ENCODE assay signal across 2 cellular contexts in genomic region chr12:34342048-34342447, GRCh38.
A peak's percentile ranks its signal among the peaks of the same experiment; 100 is the strongest.
TF ChIP-seq lines count a peak whose summit lies in the region.

No MANE protein-coding gene starts in this region.

TF ChIP-seq in SK-N-SH treated with all-trans-retinoic acid at 6 μM for 48 hours, 23 proteins besides CTCF, POLR2A, EP300 and RAD21 (continued from another document):
- TF ChIP-seq, protein P1, sequence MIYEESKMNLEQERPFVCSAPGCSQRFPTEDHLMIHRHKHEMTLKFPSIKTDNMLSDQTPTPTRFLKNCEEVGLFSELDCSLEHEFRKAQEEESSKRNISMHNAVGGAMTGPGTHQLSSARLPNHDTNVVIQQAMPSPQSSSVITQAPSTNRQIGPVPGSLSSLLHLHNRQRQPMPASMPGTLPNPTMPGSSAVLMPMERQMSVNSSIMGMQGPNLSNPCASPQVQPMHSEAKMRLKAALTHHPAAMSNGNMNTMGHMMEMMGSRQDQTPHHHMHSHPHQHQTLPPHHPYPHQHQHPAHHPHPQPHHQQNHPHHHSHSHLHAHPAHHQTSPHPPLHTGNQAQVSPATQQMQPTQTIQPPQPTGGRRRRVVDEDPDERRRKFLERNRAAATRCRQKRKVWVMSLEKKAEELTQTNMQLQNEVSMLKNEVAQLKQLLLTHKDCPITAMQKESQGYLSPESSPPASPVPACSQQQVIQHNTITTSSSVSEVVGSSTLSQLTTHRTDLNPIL (CRISPR knock-in tag; IDR thresholded peaks at IDR 0.05; ENCODE audit: low read depth): no peak
- TF ChIP-seq ZC3H10 (CRISPR knock-in tag; IDR thresholded peaks at IDR 0.05) (no peak), ZNF8 (CRISPR knock-in tag; IDR thresholded peaks at IDR 0.05) (no peak), RARB (CRISPR knock-in tag; IDR thresholded peaks at IDR 0.05) (no peak), ZNF565 (CRISPR knock-in tag; conservative IDR thresholded peaks at IDR 0.05; ENCODE audit: low read depth) (no peak), ESRRG (CRISPR knock-in tag; IDR thresholded peaks at IDR 0.05) (no peak), SNAI2 (CRISPR knock-in tag; IDR thresholded peaks at IDR 0.05) (no peak)
- TF ChIP-seq, protein P2, sequence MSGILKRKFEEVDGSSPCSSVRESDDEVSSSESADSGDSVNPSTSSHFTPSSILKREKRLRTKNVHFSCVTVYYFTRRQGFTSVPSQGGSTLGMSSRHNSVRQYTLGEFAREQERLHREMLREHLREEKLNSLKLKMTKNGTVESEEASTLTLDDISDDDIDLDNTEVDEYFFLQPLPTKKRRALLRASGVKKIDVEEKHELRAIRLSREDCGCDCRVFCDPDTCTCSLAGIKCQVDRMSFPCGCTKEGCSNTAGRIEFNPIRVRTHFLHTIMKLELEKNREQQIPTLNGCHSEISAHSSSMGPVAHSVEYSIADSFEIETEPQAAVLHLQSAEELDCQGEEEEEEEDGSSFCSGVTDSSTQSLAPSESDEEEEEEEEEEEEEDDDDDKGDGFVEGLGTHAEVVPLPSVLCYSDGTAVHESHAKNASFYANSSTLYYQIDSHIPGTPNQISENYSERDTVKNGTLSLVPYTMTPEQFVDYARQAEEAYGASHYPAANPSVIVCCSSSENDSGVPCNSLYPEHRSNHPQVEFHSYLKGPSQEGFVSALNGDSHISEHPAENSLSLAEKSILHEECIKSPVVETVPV (CRISPR knock-in tag; IDR thresholded peaks at IDR 0.05): no peak
TF ChIP-seq in SK-N-SH treated with all-trans-retinoic acid at 6 μM for 48 hours: peak in this region for 0.

TF ChIP-seq in K562, 482 proteins besides CTCF, POLR2A, EP300 and RAD21 (continued from another document):
- TF ChIP-seq ZMIZ1 (IDR thresholded peaks at IDR 0.05; ENCODE audit: low read depth in 2 of 2, low read length in 2 of 2) (no peak), ZBTB7A (IDR thresholded peaks at IDR 0.05; ENCODE audit: borderline replicate concordance, control insufficient read depth, low read depth, low read length) (peak; percentile 36; the same call in 1 of the 2 replicates), PRPF4 (IDR thresholded peaks at IDR 0.05; ENCODE audit: insufficient read depth, low read depth, low read length, poor library complexity, severe bottlenecking) (no peak), RBM25 (IDR thresholded peaks at IDR 0.05; ENCODE audit: low read depth, low read length, severe bottlenecking) (no peak), TRIM24 (IDR thresholded peaks at IDR 0.05) (no peak), TAF15 (IDR thresholded peaks at IDR 0.05; ENCODE audit: low read depth, low read length) (no peak), PHB2 (IDR thresholded peaks at IDR 0.05; ENCODE audit: low read depth) (no peak), NRF1 (conservative IDR thresholded peaks at IDR 0.05 in 1 of 2, IDR thresholded peaks at IDR 0.05 in 1 of 2) (peak; percentile 82 to 85), BDP1 (IDR thresholded peaks at IDR 0.05; ENCODE audit: insufficient read depth, insufficient read length) (no peak)
- TF ChIP-seq, protein P3, sequence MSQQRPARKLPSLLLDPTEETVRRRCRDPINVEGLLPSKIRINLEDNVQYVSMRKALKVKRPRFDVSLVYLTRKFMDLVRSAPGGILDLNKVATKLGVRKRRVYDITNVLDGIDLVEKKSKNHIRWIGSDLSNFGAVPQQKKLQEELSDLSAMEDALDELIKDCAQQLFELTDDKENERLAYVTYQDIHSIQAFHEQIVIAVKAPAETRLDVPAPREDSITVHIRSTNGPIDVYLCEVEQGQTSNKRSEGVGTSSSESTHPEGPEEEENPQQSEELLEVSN (IDR thresholded peaks at IDR 0.05; ENCODE audit: borderline replicate concordance in 1 of 2, extremely low read depth in 1 of 2, insufficient read depth in 1 of 2, insufficient read length in 1 of 2, low read depth in 1 of 2, low read length in 1 of 2, poor library complexity in 1 of 2, severe bottlenecking in 1 of 2): peak in 1 of 2 experiments; percentile 33
- TF ChIP-seq, protein P4, sequence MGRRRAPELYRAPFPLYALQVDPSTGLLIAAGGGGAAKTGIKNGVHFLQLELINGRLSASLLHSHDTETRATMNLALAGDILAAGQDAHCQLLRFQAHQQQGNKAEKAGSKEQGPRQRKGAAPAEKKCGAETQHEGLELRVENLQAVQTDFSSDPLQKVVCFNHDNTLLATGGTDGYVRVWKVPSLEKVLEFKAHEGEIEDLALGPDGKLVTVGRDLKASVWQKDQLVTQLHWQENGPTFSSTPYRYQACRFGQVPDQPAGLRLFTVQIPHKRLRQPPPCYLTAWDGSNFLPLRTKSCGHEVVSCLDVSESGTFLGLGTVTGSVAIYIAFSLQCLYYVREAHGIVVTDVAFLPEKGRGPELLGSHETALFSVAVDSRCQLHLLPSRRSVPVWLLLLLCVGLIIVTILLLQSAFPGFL (CRISPR knock-in tag; IDR thresholded peaks at IDR 0.05): no peak
- TF ChIP-seq, protein P5, sequence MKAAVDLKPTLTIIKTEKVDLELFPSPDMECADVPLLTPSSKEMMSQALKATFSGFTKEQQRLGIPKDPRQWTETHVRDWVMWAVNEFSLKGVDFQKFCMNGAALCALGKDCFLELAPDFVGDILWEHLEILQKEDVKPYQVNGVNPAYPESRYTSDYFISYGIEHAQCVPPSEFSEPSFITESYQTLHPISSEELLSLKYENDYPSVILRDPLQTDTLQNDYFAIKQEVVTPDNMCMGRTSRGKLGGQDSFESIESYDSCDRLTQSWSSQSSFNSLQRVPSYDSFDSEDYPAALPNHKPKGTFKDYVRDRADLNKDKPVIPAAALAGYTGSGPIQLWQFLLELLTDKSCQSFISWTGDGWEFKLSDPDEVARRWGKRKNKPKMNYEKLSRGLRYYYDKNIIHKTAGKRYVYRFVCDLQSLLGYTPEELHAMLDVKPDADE (conservative IDR thresholded peaks at IDR 0.05; ENCODE audit: control insufficient read depth, low read depth, low read length): no peak
